In genomic region chr16:68231384-68232136, GRCh38 we compare ENCODE assay signal across 18 cellular contexts. TPM values are rescaled to one million over a fixed set of nuclear protein-coding genes. Genes with fewer than 3 reads are reported as not detected.
DNase-seq lines count a peak whose midpoint lies in the region; ATAC-seq and TF ChIP-seq lines count a peak whose summit lies in the region.
"Had no signal": no experiment of that assay in that cellular context is flagged by ENCODE, and none has a peak within 500 bp of the region (broad histone marks: within the 10 kb centered on the region; RNA-seq: fewer than 3 reads in every experiment).

No MANE protein-coding gene starts in this region.

- H4K8ac ChIP-seq in IMR-90 (ENCODE audit: low read depth in 2 of 2, low read length in 2 of 2) (no peak overlapping the region), neuronal stem cell (ENCODE audit: low read depth, low read length) (no peak overlapping the region)

- no peaks in the 10 kb centered on the region for H3K9me3 ChIP-seq in IMR-90 (ENCODE audit: control insufficient read depth, insufficient read depth, low read length)
- H3K9me3 ChIP-seq in neuronal stem cell (replicated peaks in 1 of 2; ENCODE audit: control insufficient read depth in 2 of 2, insufficient read depth in 1 of 2, low read depth in 1 of 2, low read length in 2 of 2): peaks cover 0 to 6% of the 10 kb centered on the region in 2 donors

- no peak overlapping the region for H2BK120ac ChIP-seq in IMR-90 (ENCODE audit: low read depth, low read length)
- H2BK120ac ChIP-seq in neuronal stem cell (ENCODE audit: low read depth, low read length): no peak overlapping the region

- 0 out of 2 replicates have a peak, but pooled peaks cover 3% of the 10 kb centered on the region for H4K20me1 ChIP-seq in IMR-90 (ENCODE audit: insufficient read depth, low read length)

- WGBS in IMR-90 (ENCODE audit: extremely low coverage in 2 of 2, insufficient read length in 1 of 2), 2 experiments: 90% methylated on average over 11 of the region's 26 CpGs; no CpG with 5 or more reads in 1 of the 2 experiments
- WGBS in neuronal stem cell (ENCODE audit: extremely low coverage in 2 of 2, insufficient read length in 2 of 2, insufficient replicate concordance in 1 of 2), 2 donors: no CpG with 5 or more reads among the region's 26 CpGs

- H3K9ac ChIP-seq in IMR-90 (ENCODE audit: low read depth, low read length) (no peak overlapping the region), neuronal stem cell (ENCODE audit: low read depth, low read length, poor library complexity) (no peak overlapping the region)

- H2BK5ac ChIP-seq in IMR-90 (ENCODE audit: low read depth, low read length, poor library complexity, severe bottlenecking): no peak overlapping the region
- peak overlapping the region; percentile 67 for H2BK5ac ChIP-seq in neuronal stem cell (ENCODE audit: low read length)

- ATAC-seq in IMR-90 (ENCODE audit: low read depth) (no peak), GM21723 (IDR thresholded peaks at IDR 0.05; ENCODE audit: unreplicated experiment) (no peak)
- ATAC-seq in effector memory CD8-positive, alpha-beta T cell (replicated peaks): no peak
- ATAC-seq: GM23338, PC-3 had no signal

- POLR2A ChIA-PET in IMR-90 (lab: Charles Lee; ENCODE audit: unreplicated experiment): no interaction called here

- DNase-seq in activated CD4-positive, alpha-beta T cell treated with anti-CD3 and anti-CD28 coated beads, Interleukin-2, amount 10 ng/mL, durations not matched to agents 24 days and 14 days: peak; percentile 58
- no peak for DNase-seq in activated CD4-positive, alpha-beta T cell treated with anti-CD3 and anti-CD28 coated beads for 1 hour
- DNase-seq in IMR-90 (no peak), neuronal stem cell (ENCODE audit: low spot score) (no peak), Kasumi-1 (lab: John Stamatoyannopoulos, UW) (no peak), cerebellar nuclear complex (lab: John Stamatoyannopoulos, UW) (no peak)
- DNase-seq in effector memory CD8-positive, alpha-beta T cell: no peak
- DNase-seq: Calu3; CD4-positive, alpha-beta memory T cell; Karpas-422; MM.1S; NCI-H1092 treated with DMSO at 0.1 percent for 48 hours; NCI-H2081 treated with DMSO at 0.1 percent for 48 hours; NCI-H510A treated with DMSO at 0.1 percent for 48 hours; NCI-H82; PC-3 had no signal

- H3K27ac Mint-ChIP-seq in activated CD4-positive, alpha-beta T cell treated with anti-CD3 and anti-CD28 coated beads, Interleukin-2, amount 10 ng/mL, durations not matched to agents 24 days and 14 days: peak overlapping the region; percentile 12
- H3K27ac Mint-ChIP-seq in effector memory CD8-positive, alpha-beta T cell: peak overlapping the region; percentile 13 to 82

- H3K18ac ChIP-seq in IMR-90 (ENCODE audit: low read depth, low read length): no peak overlapping the region
- H3K18ac ChIP-seq in neuronal stem cell (ENCODE audit: low read length): no peak overlapping the region

- H3K4me3 Mint-ChIP-seq in activated CD4-positive, alpha-beta T cell treated with anti-CD3 and anti-CD28 coated beads, Interleukin-2, amount 10 ng/mL, durations not matched to agents 24 days and 14 days: no peak overlapping the region
- no peak overlapping the region for H3K4me3 Mint-ChIP-seq in effector memory CD8-positive, alpha-beta T cell
- H3K4me3 Mint-ChIP-seq: GM23338 had no signal

- peaks cover 23% of the 10 kb centered on the region for H3K36me3 Mint-ChIP-seq in activated CD4-positive, alpha-beta T cell treated with anti-CD3 and anti-CD28 coated beads, Interleukin-2, amount 10 ng/mL, durations not matched to agents 24 days and 14 days (ENCODE audit: low read depth)
- peaks cover 58% of the 10 kb centered on the region for H3K36me3 Mint-ChIP-seq in effector memory CD8-positive, alpha-beta T cell (ENCODE audit: insufficient read depth)

- H2BK15ac ChIP-seq in IMR-90 (ENCODE audit: low read depth, low read length): no peak overlapping the region
- no peak overlapping the region for H2BK15ac ChIP-seq in neuronal stem cell (ENCODE audit: low read length)

- CTCF ChIA-PET in IMR-90 (lab: Yijun Ruan, JAX): no interaction called here

- no peak overlapping the region for H3K4me3 ChIP-seq in IMR-90 (ENCODE audit: insufficient read depth, low read depth, low read length)
- H3K4me3 ChIP-seq in neuronal stem cell (ENCODE audit: low read length in 2 of 2): no peak overlapping the region
- H3K4me3 ChIP-seq: GM23338 had no signal

- H3K56ac ChIP-seq in IMR-90 (ENCODE audit: extremely low read depth, insufficient read depth, low read length): no peak overlapping the region

- peaks cover 4% of the 10 kb centered on the region for H3K9me1 ChIP-seq in IMR-90 (ENCODE audit: insufficient read depth, low read length)

- no peak for TF ChIP-seq POLR2A in IMR-90 (IDR thresholded peaks at IDR 0.05; ENCODE audit: low read depth, low read length)

- H3K4me1 ChIP-seq in IMR-90 (ENCODE audit: control insufficient read depth, insufficient read depth, low read length): peaks cover 5% of the 10 kb centered on the region
- peaks cover 0 to 12% of the 10 kb centered on the region in 2 donors for H3K4me1 ChIP-seq in neuronal stem cell (ENCODE audit: control insufficient read depth in 2 of 2, insufficient read depth in 1 of 2, low read depth in 1 of 2, low read length in 2 of 2)

- H3K14ac ChIP-seq in IMR-90 (replicated peaks; ENCODE audit: low read depth, low read length) (no peak overlapping the region), neuronal stem cell (ENCODE audit: low read length) (no peak overlapping the region)

- H3K9me3 Mint-ChIP-seq in activated CD4-positive, alpha-beta T cell treated with anti-CD3 and anti-CD28 coated beads, Interleukin-2, amount 10 ng/mL, durations not matched to agents 24 days and 14 days: no peaks in the 10 kb centered on the region
- no peaks in the 10 kb centered on the region for H3K9me3 Mint-ChIP-seq in effector memory CD8-positive, alpha-beta T cell
- H3K9me3 Mint-ChIP-seq: GM23338 had no signal

- TF ChIP-seq RAD21 in IMR-90 (IDR thresholded peaks at IDR 0.05; ENCODE audit: low read length): no peak

- no peak overlapping the region for H2AFZ ChIP-seq in IMR-90 (replicated peaks; ENCODE audit: low read length, poor library complexity)
- H2AFZ ChIP-seq in neuronal stem cell (ENCODE audit: low read length): no peak overlapping the region
- H2AFZ ChIP-seq: GM23338 had no signal

- H3K36me3 ChIP-seq in IMR-90 (ENCODE audit: control insufficient read depth, insufficient read depth, low read length) (peaks cover 6% of the 10 kb centered on the region), neuronal stem cell (replicated peaks in 1 of 2; ENCODE audit: control insufficient read depth in 2 of 2, insufficient read depth in 2 of 2, low read length in 2 of 2) (peaks cover 6 to 48% of the 10 kb centered on the region in 2 donors)

- dilution Hi-C loops in IMR-90 (cut with HindIII; ENCODE audit: low sequenced_read_pairs, unreplicated experiment): no loop called here

- intact Hi-C loops in activated CD4-positive, alpha-beta T cell treated with anti-CD3 and anti-CD28 coated beads, Interleukin-2, amount 10 ng/mL, durations not matched to agents 24 days and 14 days (cut with micrococcal nuclease): no loop called here
- intact Hi-C loops in IMR-90 (cut with micrococcal nuclease): no loop called here

- no peak overlapping the region for H2AK5ac ChIP-seq in IMR-90 (ENCODE audit: low read depth, low read length)
- H2AK5ac ChIP-seq in neuronal stem cell (ENCODE audit: low read depth, low read length): no peak overlapping the region

- H3K27ac ChIP-seq in IMR-90 (ENCODE audit: insufficient read depth, low read length) (no peak overlapping the region), neuronal stem cell (replicated peaks; ENCODE audit: low read length) (no peak overlapping the region)

- peak overlapping the region; percentile 52 for H2AK9ac ChIP-seq in IMR-90 (replicated peaks; ENCODE audit: low read depth, low read length, poor library complexity)

- H3K4ac ChIP-seq in IMR-90 (ENCODE audit: low read depth, low read length) (no peak overlapping the region), neuronal stem cell (ENCODE audit: low read length) (no peak overlapping the region)

- H3K79me1 ChIP-seq in IMR-90 (ENCODE audit: low read depth in 1 of 2, low read length in 2 of 2) (peaks cover 0 to 7% of the 10 kb centered on the region in 2 experiments; a peak in 1 of 4 replicates), neuronal stem cell (ENCODE audit: low read depth, low read length) (peaks cover 2% of the 10 kb centered on the region)

- H4K5ac ChIP-seq in IMR-90 (ENCODE audit: low read depth, low read length): no peak overlapping the region

- H3K27me3 Mint-ChIP-seq in activated CD4-positive, alpha-beta T cell treated with anti-CD3 and anti-CD28 coated beads, Interleukin-2, amount 10 ng/mL, durations not matched to agents 24 days and 14 days: peaks cover 2% of the 10 kb centered on the region
- no peaks in the 10 kb centered on the region for H3K27me3 Mint-ChIP-seq in effector memory CD8-positive, alpha-beta T cell
- H3K27me3 Mint-ChIP-seq: CD4-positive, alpha-beta memory T cell had no signal

- no peak overlapping the region for H3K4me2 ChIP-seq in IMR-90 (ENCODE audit: low read depth, low read length)
- no peak overlapping the region for H3K4me2 ChIP-seq in neuronal stem cell (ENCODE audit: insufficient read depth, low read length, poor library complexity, severe bottlenecking)
- H3K4me2 ChIP-seq: GM23338 had no signal

- no peaks in the 10 kb centered on the region for H3K27me3 ChIP-seq in IMR-90 (ENCODE audit: control insufficient read depth, insufficient read depth, low read length)
- peaks cover 0 to 32% (median 14%) of the 10 kb centered on the region in 3 experiments for H3K27me3 ChIP-seq in neuronal stem cell (ENCODE audit: control insufficient read depth in 3 of 3, insufficient read depth in 3 of 3, low read depth in 1 of 3, low read length in 3 of 3)

- H3K23ac ChIP-seq in IMR-90 (ENCODE audit: low read depth, low read length) (no peak overlapping the region), neuronal stem cell (ENCODE audit: low read depth, low read length, poor library complexity) (peak overlapping the region; percentile 71)

- in situ Hi-C loops in IMR-90 (cut with MboI; ENCODE audit: low sequenced_read_pairs): no loop called here

- H2BK12ac ChIP-seq in neuronal stem cell (ENCODE audit: low read length): no peak overlapping the region

- H2BK20ac ChIP-seq in IMR-90 (ENCODE audit: low read depth, low read length): no peak overlapping the region

- H3K4me1 Mint-ChIP-seq in activated CD4-positive, alpha-beta T cell treated with anti-CD3 and anti-CD28 coated beads, Interleukin-2, amount 10 ng/mL, durations not matched to agents 24 days and 14 days: peaks cover 42% of the 10 kb centered on the region
- H3K4me1 Mint-ChIP-seq in effector memory CD8-positive, alpha-beta T cell (ENCODE audit: low read depth in 2 of 2): peaks cover 16 to 23% of the 10 kb centered on the region in 2 donors

- H4K91ac ChIP-seq in IMR-90 (ENCODE audit: insufficient read depth, low read depth, low read length): no peak overlapping the region
- no peak overlapping the region for H4K91ac ChIP-seq in neuronal stem cell (ENCODE audit: low read depth, low read length, poor library complexity)

- no TSS peak for BruUV-seq in IMR-90 (replicated peaks; lab: Mats Ljungman, UMichigan)

- no peak for TF ChIP-seq CTCF in IMR-90 (conservative IDR thresholded peaks at IDR 0.05; ENCODE audit: low read depth, low read length)

RNA-seq across cellular contexts. Expression of gene ESRP2, which starts 4.4 kb away (rescaled TPM):
- 0.07 and 0.09 TPM in 2 replicates for total RNA-seq in activated CD4-positive, alpha-beta T cell treated with anti-CD3 and anti-CD28 coated beads, Interleukin-2, amount 10 ng/mL, durations not matched to agents 24 days and 14 days
- under 0.01 TPM in 1 of 2 replicates, not detected in the other for total RNA-seq in IMR-90 (2012; rRNA removed)
- 0.07 and 0.14 TPM in 2 replicates for polyA plus RNA-seq in IMR-90 (2012; rRNA removed)
- 0.07 TPM in 1 of 2 replicates, not detected in the other for polyA plus RNA-seq in IMR-90 (2012; cell fraction: cytosol; rRNA removed)
- 0.32 and 0.53 TPM in 2 replicates for polyA plus RNA-seq in IMR-90 (2012; cell fraction: nucleus; rRNA removed; ENCODE audit: low replicate concordance)
- 0.15 TPM for polyA plus RNA-seq in neuronal stem cell (2013, experiment 1 of 2)
- polyA plus RNA-seq in neuronal stem cell (2013, experiment 2 of 2): 0.12 TPM

RNA-seq across cellular contexts. Expression of gene PLA2G15, which starts 13.6 kb away (rescaled TPM):
- 7.2 and 8.4 TPM in 2 replicates for total RNA-seq in activated CD4-positive, alpha-beta T cell treated with anti-CD3 and anti-CD28 coated beads, Interleukin-2, amount 10 ng/mL, durations not matched to agents 24 days and 14 days
- 18.1 and 19.5 TPM in 2 replicates for total RNA-seq in IMR-90 (2012; rRNA removed)
- polyA plus RNA-seq in IMR-90 (2012; rRNA removed): 31.7 and 34.4 TPM in 2 replicates
- 22.4 and 36.7 TPM in 2 replicates for polyA plus RNA-seq in IMR-90 (2012; cell fraction: cytosol; rRNA removed)
- polyA plus RNA-seq in IMR-90 (2012; cell fraction: nucleus; rRNA removed; ENCODE audit: low replicate concordance): 13.4 and 30.8 TPM in 2 replicates
- 5.4 TPM for polyA plus RNA-seq in neuronal stem cell (2013, experiment 1 of 2)
- 5.7 TPM for polyA plus RNA-seq in neuronal stem cell (2013, experiment 2 of 2)

RNA-seq across cellular contexts. Expression of gene SLC7A6, which starts 32.8 kb away (rescaled TPM):
- total RNA-seq in activated CD4-positive, alpha-beta T cell treated with anti-CD3 and anti-CD28 coated beads, Interleukin-2, amount 10 ng/mL, durations not matched to agents 24 days and 14 days: 103 and 106 TPM in 2 replicates
- 25.0 and 29.4 TPM in 2 replicates for total RNA-seq in IMR-90 (2012; rRNA removed)
- polyA plus RNA-seq in IMR-90 (2012; rRNA removed): 32.6 and 36.1 TPM in 2 replicates
- 11.7 and 13.7 TPM in 2 replicates for polyA plus RNA-seq in IMR-90 (2012; cell fraction: cytosol; rRNA removed)
- 134 and 224 TPM in 2 replicates for polyA plus RNA-seq in IMR-90 (2012; cell fraction: nucleus; rRNA removed; ENCODE audit: low replicate concordance)
- polyA plus RNA-seq in neuronal stem cell (2013, experiment 1 of 2): 9.0 TPM
- 8.7 TPM for polyA plus RNA-seq in neuronal stem cell (2013, experiment 2 of 2)
